ENCODE assay signal across 10 cellular contexts in genomic region chr3:31232049-31233040, GRCh38.
DNase-seq lines count a peak whose midpoint lies in the region; ATAC-seq and TF ChIP-seq lines count a peak whose summit lies in the region.
"Had no signal": no experiment of that assay in that cellular context is flagged by ENCODE, and none has a peak within 500 bp of the region (broad histone marks: within the 10 kb centered on the region; RNA-seq: fewer than 3 reads in every experiment).

No MANE protein-coding gene starts in this region.

- H3K4me3 Mint-ChIP-seq in activated CD4-positive, alpha-beta memory T cell treated with anti-CD3 and anti-CD28 coated beads, Interleukin-2, amount 10 ng/mL, durations not matched to agents 7 days and 5 days: no peak overlapping the region
- peak overlapping the region; percentile 7 to 68 (median 62) for H3K4me3 Mint-ChIP-seq in naive thymus-derived CD4-positive, alpha-beta T cell

- POLR2A ChIA-PET in activated CD4-positive, alpha-beta memory T cell treated with anti-CD3 and anti-CD28 coated beads, Interleukin-2, amount 10 ng/mL, durations not matched to agents 7 days and 5 days (lab: Charles Lee): interaction anchor here (1.2 to 4.6 kb wide), 4 partner anchors 9 to 301 kb away, joined by 3 to 29 read pairs (median 4); partner anchors contain the start of gene STT3B
- POLR2A ChIA-PET in naive thymus-derived CD4-positive, alpha-beta T cell (lab: Charles Lee): interaction anchor here (1.0 to 2.8 kb wide), 3 partner anchors 9 to 300 kb away, joined by 4 to 15 read pairs (median 4); partner anchors contain the start of gene STT3B

- no peaks in the 10 kb centered on the region for H4K20me1 ChIP-seq in Karpas-422 (ENCODE audit: insufficient read depth, low read depth, low read length)

- H3K9ac ChIP-seq in Karpas-422 (ENCODE audit: low read length): no peak overlapping the region

- no peak overlapping the region for H3K4me2 ChIP-seq in Karpas-422 (ENCODE audit: low read depth, low read length, poor library complexity, severe bottlenecking)

- no peaks in the 10 kb centered on the region for H3K79me2 ChIP-seq in Karpas-422 (ENCODE audit: low read length)

- H3K4me1 ChIP-seq in naive thymus-derived CD4-positive, alpha-beta T cell (ENCODE audit: control insufficient read depth in 2 of 2, insufficient read depth in 2 of 2, low read length in 2 of 2): peaks cover 34 to 64% of the 10 kb centered on the region in 2 donors
- H3K4me1 ChIP-seq in Karpas-422 (ENCODE audit: low read length): no peaks in the 10 kb centered on the region
- H3K4me1 ChIP-seq: psoas muscle had no signal

- no peaks in the 10 kb centered on the region for H3K9me3 ChIP-seq in naive thymus-derived CD4-positive, alpha-beta T cell (ENCODE audit: control insufficient read depth in 2 of 3, low read length in 3 of 3)
- H3K9me3 ChIP-seq in Karpas-422 (ENCODE audit: low read length): no peaks in the 10 kb centered on the region
- H3K9me3 ChIP-seq: psoas muscle had no signal

- no peak for DNase-seq in activated CD4-positive, alpha-beta memory T cell treated with anti-CD3 and anti-CD28 coated beads, Interleukin-2, amount 10 ng/mL, durations not matched to agents 7 days and 5 days
- DNase-seq in naive thymus-derived CD4-positive, alpha-beta T cell: no peak
- DNase-seq in Karpas-422 (no peak), GM20000 (ENCODE audit: low spot score) (no peak), anterior cingulate cortex (lab: John Stamatoyannopoulos, UW) (no peak), NCI-H1694 (lab: John Stamatoyannopoulos, UW) (no peak)
- DNase-seq: NCI-H1417 treated with DMSO at 0.1 percent for 48 hours, psoas muscle had no signal

- H3K9me3 Mint-ChIP-seq in activated CD4-positive, alpha-beta memory T cell treated with anti-CD3 and anti-CD28 coated beads, Interleukin-2, amount 10 ng/mL, durations not matched to agents 7 days and 5 days: peaks cover 5% of the 10 kb centered on the region
- H3K9me3 Mint-ChIP-seq in naive thymus-derived CD4-positive, alpha-beta T cell: peaks cover 0 to 7% (median 0%) of the 10 kb centered on the region in 11 donors

- no peak overlapping the region for H2AFZ ChIP-seq in Karpas-422 (ENCODE audit: low read length)

- ATAC-seq in GM18519 (IDR thresholded peaks at IDR 0.05; ENCODE audit: low FRiP score, unreplicated experiment) (peak; percentile 34), HG03354 (IDR thresholded peaks at IDR 0.05; ENCODE audit: poor library complexity, severe bottlenecking, unreplicated experiment) (peak; percentile 36)
- peak; percentile 74 for ATAC-seq in naive thymus-derived CD4-positive, alpha-beta T cell

- no peak for TF ChIP-seq CTCF in GM20000 (IDR thresholded peaks at IDR 0.05; ENCODE audit: extremely low read depth, missing control alignments)

- no peak overlapping the region for H3K4me3 ChIP-seq in naive thymus-derived CD4-positive, alpha-beta T cell (ENCODE audit: low read length)
- H3K4me3 ChIP-seq in Karpas-422 (ENCODE audit: low read length): no peak overlapping the region
- H3K4me3 ChIP-seq: psoas muscle had no signal

- H3K36me3 Mint-ChIP-seq in activated CD4-positive, alpha-beta memory T cell treated with anti-CD3 and anti-CD28 coated beads, Interleukin-2, amount 10 ng/mL, durations not matched to agents 7 days and 5 days (ENCODE audit: low read depth): peaks cover 23% of the 10 kb centered on the region
- H3K36me3 Mint-ChIP-seq in naive thymus-derived CD4-positive, alpha-beta T cell: peaks cover 0 to 27% (median 0%) of the 10 kb centered on the region in 5 donors

- no peaks in the 10 kb centered on the region for H3K9me2 ChIP-seq in Karpas-422 (replicated peaks; ENCODE audit: insufficient read depth, low read length)

- no peaks in the 10 kb centered on the region for H3K36me3 ChIP-seq in naive thymus-derived CD4-positive, alpha-beta T cell (ENCODE audit: control insufficient read depth in 2 of 3, insufficient read depth in 3 of 3, low read length in 3 of 3)
- H3K36me3 ChIP-seq in Karpas-422 (ENCODE audit: insufficient read depth, low read length): no peaks in the 10 kb centered on the region

- H3K27ac Mint-ChIP-seq in activated CD4-positive, alpha-beta memory T cell treated with anti-CD3 and anti-CD28 coated beads, Interleukin-2, amount 10 ng/mL, durations not matched to agents 7 days and 5 days: peak overlapping the region; percentile 57
- H3K27ac Mint-ChIP-seq in naive thymus-derived CD4-positive, alpha-beta T cell: peak overlapping the region; percentile 30 to 95 (median 67)

- no peak overlapping the region for H3K27ac ChIP-seq in naive thymus-derived CD4-positive, alpha-beta T cell (ENCODE audit: low read depth, low read length)
- no peak overlapping the region for H3K27ac ChIP-seq in Karpas-422 (ENCODE audit: low read length)
- H3K27ac ChIP-seq: psoas muscle had no signal

- CTCF ChIA-PET in activated CD4-positive, alpha-beta memory T cell treated with anti-CD3 and anti-CD28 coated beads, Interleukin-2, amount 10 ng/mL, durations not matched to agents 7 days and 5 days (lab: Charles Lee): interaction anchor here (0.7 to 1.2 kb wide), 2 partner anchors 9 to 14 kb away, joined by 3 read pairs; no protein-coding TSS in a partner anchor
- CTCF ChIA-PET in naive thymus-derived CD4-positive, alpha-beta T cell (lab: Charles Lee): interaction anchor here (0.9 kb wide), 1 partner anchor 8 kb away, joined by 3 read pairs; no protein-coding TSS in a partner anchor

- H3K4me1 Mint-ChIP-seq in activated CD4-positive, alpha-beta memory T cell treated with anti-CD3 and anti-CD28 coated beads, Interleukin-2, amount 10 ng/mL, durations not matched to agents 7 days and 5 days: peaks cover 65% of the 10 kb centered on the region
- H3K4me1 Mint-ChIP-seq in naive thymus-derived CD4-positive, alpha-beta T cell: peaks cover 59 to 81% (median 76%) of the 10 kb centered on the region in 7 donors

- no peaks in the 10 kb centered on the region for H3K27me3 ChIP-seq in naive thymus-derived CD4-positive, alpha-beta T cell (ENCODE audit: control insufficient read depth in 2 of 2, insufficient read depth in 2 of 2, low read length in 2 of 2)
- H3K27me3 ChIP-seq in Karpas-422 (ENCODE audit: low read length): no peaks in the 10 kb centered on the region

- intact Hi-C loops in naive thymus-derived CD4-positive, alpha-beta T cell (cut with micrococcal nuclease): no loop called here

- peaks cover 2% of the 10 kb centered on the region for H3K27me3 Mint-ChIP-seq in activated CD4-positive, alpha-beta memory T cell treated with anti-CD3 and anti-CD28 coated beads, Interleukin-2, amount 10 ng/mL, durations not matched to agents 7 days and 5 days
- no peaks in the 10 kb centered on the region for H3K27me3 Mint-ChIP-seq in naive thymus-derived CD4-positive, alpha-beta T cell
